Comparison of ENCODE assay signal across 14 cellular contexts in genomic region chr3:14491396-14492190, GRCh38. TPM values are rescaled to one million over a fixed set of nuclear protein-coding genes. Genes with fewer than 3 reads are reported as not detected.
"Had no signal": no experiment of that assay in that cellular context is flagged by ENCODE, and none has a peak within 500 bp of the region (broad histone marks: within the 10 kb centered on the region; RNA-seq: fewer than 3 reads in every experiment).

No MANE protein-coding gene starts in this region.

- H3K27ac Mint-ChIP-seq: activated CD4-positive, alpha-beta memory T cell treated with anti-CD3 and anti-CD28 coated beads, Interleukin-2, amount 10 ng/mL, durations not matched to agents 7 days and 5 days; activated T-helper 2 cell treated with anti-CD3 and anti-CD28 coated beads, Interferon-gamma antibody, Interleukin-2, Interleukin-4, amounts not matched to agents 10 μg/mL and 5 μg/mL and 100 μg/mL, durations not matched to agents 14 hours and 24 hours and 36 hours had no signal

- H3K4me3 Mint-ChIP-seq: activated CD4-positive, alpha-beta memory T cell treated with anti-CD3 and anti-CD28 coated beads, Interleukin-2, amount 10 ng/mL, durations not matched to agents 7 days and 5 days; activated naive CD4-positive, alpha-beta T cell treated with anti-CD3 and anti-CD28 coated beads, Interleukin-2, amount 10 ng/mL, durations not matched to agents 7 days and 5 days had no signal

- H3K4me1 ChIP-seq: tibial nerve had no signal

- H3K4me1 Mint-ChIP-seq: activated CD4-positive, alpha-beta memory T cell treated with anti-CD3 and anti-CD28 coated beads, Interleukin-2, amount 10 ng/mL, durations not matched to agents 7 days and 5 days; activated naive CD4-positive, alpha-beta T cell treated with anti-CD3 and anti-CD28 coated beads, Interleukin-2, amount 10 ng/mL, durations not matched to agents 7 days and 5 days had no signal

- DNase-seq: activated CD4-positive, alpha-beta memory T cell treated with anti-CD3 and anti-CD28 coated beads, Interleukin-2, amount 10 ng/mL, durations not matched to agents 7 days and 5 days; activated CD4-positive, alpha-beta T cell treated with anti-CD3 and anti-CD28 coated beads for 1 hour; activated CD8-positive, alpha-beta memory T cell treated with anti-CD3 and anti-CD28 coated beads, Interleukin-2, amount 50 U/mL, for 4 hours; activated naive CD4-positive, alpha-beta T cell treated with anti-CD3 and anti-CD28 coated beads, Interleukin-2, amount 10 ng/mL, durations not matched to agents 7 days and 5 days; caudate nucleus; effector memory CD4-positive, alpha-beta T cell; hippocampal formation; midbrain; nucleus accumbens; T1000 had no signal

- H3K27ac ChIP-seq: tibial nerve had no signal

- H3K9me3 Mint-ChIP-seq: activated CD4-positive, alpha-beta memory T cell treated with anti-CD3 and anti-CD28 coated beads, Interleukin-2, amount 10 ng/mL, durations not matched to agents 7 days and 5 days; activated naive CD4-positive, alpha-beta T cell treated with anti-CD3 and anti-CD28 coated beads, Interleukin-2, amount 10 ng/mL, durations not matched to agents 7 days and 5 days; activated T-helper 2 cell treated with anti-CD3 and anti-CD28 coated beads, Interferon-gamma antibody, Interleukin-2, Interleukin-4, amounts not matched to agents 10 μg/mL and 5 μg/mL and 100 μg/mL, durations not matched to agents 14 hours and 24 hours and 36 hours had no signal

- H3K27me3 Mint-ChIP-seq: activated CD4-positive, alpha-beta memory T cell treated with anti-CD3 and anti-CD28 coated beads, Interleukin-2, amount 10 ng/mL, durations not matched to agents 7 days and 5 days; activated naive CD4-positive, alpha-beta T cell treated with anti-CD3 and anti-CD28 coated beads, Interleukin-2, amount 10 ng/mL, durations not matched to agents 7 days and 5 days had no signal

- H3K27me3 ChIP-seq: tibial nerve had no signal

- H3K4me3 ChIP-seq: lung, skin epidermis, tibial nerve had no signal

- H3K9me3 ChIP-seq: tibial nerve had no signal

RNA-seq across cellular contexts. Expression of gene GRIP2, which starts 48.5 kb away (rescaled TPM):
- total RNA-seq: activated T-helper 2 cell treated with anti-CD3 and anti-CD28 coated beads, Interferon-gamma antibody, Interleukin-2, Interleukin-4, amounts not matched to agents 10 μg/mL and 5 μg/mL and 100 μg/mL, durations not matched to agents 14 hours and 24 hours and 36 hours had no signal
